9 cellular contexts compared by ENCODE assay signal in genomic region chr22:20438066-20438677, GRCh38. TPM values are rescaled to one million over a fixed set of nuclear protein-coding genes. Genes with fewer than 3 reads are reported as not detected.
DNase-seq lines count a peak whose midpoint lies in the region; ATAC-seq and TF ChIP-seq lines count a peak whose summit lies in the region.
"Had no signal": no experiment of that assay in that cellular context is flagged by ENCODE, and none has a peak within 500 bp of the region (broad histone marks: within the 10 kb centered on the region; RNA-seq: fewer than 3 reads in every experiment).

No MANE protein-coding gene starts in this region.

- H3K27me3 Mint-ChIP-seq in glutamatergic neuron (ENCODE audit: unreplicated experiment) = peaks cover 20% of the 10 kb centered on the region

- no peaks in the 10 kb centered on the region for H3K9me2 ChIP-seq in neural cell (ENCODE audit: insufficient read depth, low read length)

- H3K36me3 Mint-ChIP-seq in glutamatergic neuron (ENCODE audit: unreplicated experiment) = no peaks in the 10 kb centered on the region

- DNase-seq in AG04449 (ENCODE audit: low read depth, low spot score) (no peak), SJSA1 (ENCODE audit: low read depth in 1 of 2, low spot score in 2 of 2) (peak in 1 of 2 experiments; percentile 47), glutamatergic neuron (no peak)
- no peak for DNase-seq in activated naive CD4-positive, alpha-beta T cell treated with Interleukin-2 at 50 U/mL for 16 hours
- DNase-seq: DND-41 had no signal

- 0 out of 2 replicates have a peak, but pooled peaks cover 3% of the 10 kb centered on the region for H3K9me3 ChIP-seq in SJSA1 (replicated peaks)
- H3K9me3 ChIP-seq in neural cell (ENCODE audit: low read length) = no peaks in the 10 kb centered on the region

- peaks cover 6% of the 10 kb centered on the region for H3K9me3 Mint-ChIP-seq in glutamatergic neuron (ENCODE audit: unreplicated experiment)

- peaks cover 5% of the 10 kb centered on the region for H4K20me1 ChIP-seq in neural cell (ENCODE audit: insufficient read depth)

- peaks cover 33% of the 10 kb centered on the region for H3K4me1 ChIP-seq in SJSA1 (replicated peaks)

- H3K4me3 ChIP-seq in AG04449 (ENCODE audit: low read depth, low read length) (peak overlapping the region; percentile 98), SJSA1 (peak overlapping the region; percentile 88), neural cell (ENCODE audit: low read length) (peak overlapping the region; percentile 60)

- peak overlapping the region; percentile 53 for H3K27ac ChIP-seq in SJSA1
- no peak overlapping the region for H3K27ac ChIP-seq in neural cell (ENCODE audit: low read length)

- no peak for TF ChIP-seq CTCF in AG04449 (IDR thresholded peaks at IDR 0.05; ENCODE audit: insufficient read depth, low read length, missing control alignments)
- TF ChIP-seq CTCF in glutamatergic neuron (IDR thresholded peaks at IDR 0.05; ENCODE audit: partially characterized antibody, unreplicated experiment) = no peak
- TF ChIP-seq CTCF in neural cell (IDR thresholded peaks at IDR 0.05; ENCODE audit: poor library complexity, severe bottlenecking) = no peak

- H3K79me2 ChIP-seq in neural cell (replicated peaks; ENCODE audit: insufficient read depth, low read length) = no peaks in the 10 kb centered on the region

- no peak for TF ChIP-seq RAD21 in neural cell (conservative IDR thresholded peaks at IDR 0.05)

- no peak overlapping the region for H3K4me2 ChIP-seq in neural cell (ENCODE audit: low read length)

- no peak overlapping the region for H2AFZ ChIP-seq in neural cell (ENCODE audit: low read depth, low read length)

- peaks cover 58% of the 10 kb centered on the region for H3K36me3 ChIP-seq in SJSA1
- no peaks in the 10 kb centered on the region for H3K36me3 ChIP-seq in neural cell (ENCODE audit: insufficient read depth, low read length)

- H3K27me3 ChIP-seq in SJSA1 (replicated peaks) (no peaks in the 10 kb centered on the region), neural cell (ENCODE audit: insufficient read depth, low read depth, low read length) (peaks cover 48% of the 10 kb centered on the region)

- CTCF ChIA-PET in AG04449 (lab: Yijun Ruan, JAX) = interaction anchor here (0.9 to 1.5 kb wide), 5 partner anchors 16 to 127 kb away, joined by 3 to 5 read pairs (median 3); no protein-coding TSS in a partner anchor

- peaks cover 10% of the 10 kb centered on the region for H3K4me1 Mint-ChIP-seq in glutamatergic neuron (ENCODE audit: low read depth, unreplicated experiment)

- POLR2A ChIA-PET in AG04449 (lab: Yijun Ruan, JAX) = interaction anchor here (1.4 kb wide), 1 partner anchor 16 kb away, joined by 5 read pairs; no protein-coding TSS in a partner anchor

- peak overlapping the region; percentile 12 for H3K9ac ChIP-seq in neural cell (ENCODE audit: low read length)

- TF ChIP-seq EP300 in neural cell (conservative IDR thresholded peaks at IDR 0.05; ENCODE audit: poor library complexity, severe bottlenecking) = no peak

- no peaks in the 10 kb centered on the region for H3F3A ChIP-seq in neural cell (ENCODE audit: insufficient read depth, low read length, poor library complexity, severe bottlenecking)

- H3K4me3 Mint-ChIP-seq in glutamatergic neuron (ENCODE audit: unreplicated experiment) = peak overlapping the region; percentile 70

- ATAC-seq in HG02981 (IDR thresholded peaks at IDR 0.05; ENCODE audit: unreplicated experiment) (no peak), HG02759 (IDR thresholded peaks at IDR 0.05; ENCODE audit: unreplicated experiment) (no peak), GM18868 (IDR thresholded peaks at IDR 0.05; ENCODE audit: unreplicated experiment) (no peak)

- H3K27ac Mint-ChIP-seq in glutamatergic neuron (ENCODE audit: unreplicated experiment) = no peak overlapping the region

TF ChIP-seq in neural cell, 6 proteins besides CTCF, POLR2A, EP300 and RAD21:
- TF ChIP-seq MXI1 (conservative IDR thresholded peaks at IDR 0.05; ENCODE audit: poor library complexity, severe bottlenecking) = no peak
- TF ChIP-seq REST (IDR thresholded peaks at IDR 0.05; ENCODE audit: borderline replicate concordance) = no peak
- TF ChIP-seq EZH2 (IDR thresholded peaks at IDR 0.05; ENCODE audit: borderline replicate concordance, insufficient read depth, low read length, poor library complexity, severe bottlenecking) = peak; percentile 77
- TF ChIP-seq TAF1 (IDR thresholded peaks at IDR 0.05; ENCODE audit: low read depth) = no peak
- TF ChIP-seq POLR2AphosphoS5 (IDR thresholded peaks at IDR 0.05) = no peak
- TF ChIP-seq SMC3 (conservative IDR thresholded peaks at IDR 0.05; ENCODE audit: poor library complexity) = no peak
TF ChIP-seq in neural cell: peak in this region for 1.

RNA-seq across cellular contexts. Expression of gene SCARF2, which starts 0.5 kb away (rescaled TPM):
- total RNA-seq in SJSA1 (2014; rRNA removed; shearing (Covaris generic)) = 50.5 and 56.5 TPM in 2 replicates
- 3.4 TPM for total RNA-seq in glutamatergic neuron (ENCODE audit: unreplicated experiment)
- 3.4 and 5.0 TPM in 2 replicates for polyA plus RNA-seq in neural cell
- 1.9 and 2.9 TPM in 2 replicates for polyA minus RNA-seq in neural cell

RNA-seq across cellular contexts. Expression of gene ZNF74, which starts 44.2 kb away (rescaled TPM):
- 9.9 and 11.5 TPM in 2 replicates for total RNA-seq in SJSA1 (2014; rRNA removed; shearing (Covaris generic))
- 50.3 TPM for total RNA-seq in glutamatergic neuron (ENCODE audit: unreplicated experiment)
- 75.6 and 79.5 TPM in 2 replicates for polyA plus RNA-seq in neural cell
- polyA minus RNA-seq in neural cell = 77.1 and 90.8 TPM in 2 replicates

RNA-seq across cellular contexts. Expression of gene KLHL22, which starts 57.4 kb away (rescaled TPM):
- 13.0 and 24.2 TPM in 2 replicates for total RNA-seq in SJSA1 (2014; rRNA removed; shearing (Covaris generic))
- total RNA-seq in glutamatergic neuron (ENCODE audit: unreplicated experiment) = 20.2 TPM
- polyA plus RNA-seq in neural cell = 59.5 and 68.6 TPM in 2 replicates
- polyA minus RNA-seq in neural cell = 63.3 and 70.8 TPM in 2 replicates

Comparison
In these comparisons a context has a peak if more than half of its experiments do, and no peak if none do; other contexts are left out.
1. RNA of gene SCARF2, which starts 0.5 kb away (total RNA-seq): 50.5 to 56.5 TPM in SJSA1; 3.4 TPM in glutamatergic neuron (single experiment); every median in the first group is over 10 times any median in the second.
2. Peak in every context shown above with its lines, with median percentiles within 50 percentile points of each other: H3K4me3 ChIP-seq.